In the genomic region with DNA sequence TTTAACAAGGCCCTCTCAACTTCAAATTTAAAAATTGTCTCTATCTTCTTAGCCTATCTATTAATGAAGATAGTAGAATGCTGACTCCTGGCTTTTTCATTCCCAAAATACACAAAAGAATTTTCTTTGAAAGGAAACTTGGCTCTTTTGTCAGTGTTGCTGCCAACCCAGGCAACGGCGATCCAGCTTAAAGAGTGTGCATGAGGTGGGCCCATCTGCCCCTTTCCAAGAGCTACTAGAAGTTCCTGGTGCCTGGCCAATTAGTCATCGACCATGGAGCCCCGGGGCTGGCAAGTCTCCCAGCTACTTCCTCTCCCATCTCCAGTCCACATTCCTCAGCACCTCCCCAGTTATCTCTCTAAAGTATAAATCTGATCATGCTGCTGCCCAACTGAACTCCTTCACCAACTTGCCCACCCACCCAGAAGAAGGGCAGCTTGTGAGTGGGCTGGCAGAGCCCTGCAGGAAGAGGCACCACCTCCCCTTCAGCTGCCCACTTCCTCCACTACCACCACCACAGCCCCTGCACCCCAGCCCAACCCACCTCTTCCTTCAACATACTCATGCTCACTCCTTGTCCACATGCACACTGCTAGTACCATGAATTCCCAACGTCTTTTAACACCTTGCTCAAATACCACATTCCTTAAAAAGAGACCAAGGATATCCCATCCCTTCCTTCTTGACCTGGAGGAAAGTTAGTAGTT, we compare ENCODE assay signal across 1 cellular context.
A peak's percentile ranks its signal among the peaks of the same experiment; 100 is the strongest.
TF ChIP-seq lines count a peak whose summit lies in the region.

No MANE protein-coding gene starts in this region.

TF ChIP-seq in SK-N-SH, 30 proteins besides CTCF, POLR2A, EP300 and RAD21 (continued from another document):
- TF ChIP-seq USF1 (IDR thresholded peaks at IDR 0.05; ENCODE audit: borderline replicate concordance, low read depth), result no peak; the same call in 1 of the 2 replicates
- TF ChIP-seq TEAD4 (IDR thresholded peaks at IDR 0.05; ENCODE audit: borderline replicate concordance, insufficient read depth), result peak; percentile 72; the same call in 1 of the 2 replicates
- TF ChIP-seq CHD2 (IDR thresholded peaks at IDR 0.05; ENCODE audit: low read length, partially characterized antibody), result no peak
- TF ChIP-seq GABPA (IDR thresholded peaks at IDR 0.05; ENCODE audit: low read depth), result no peak
- peak; percentile 48; the same call in 1 of the 2 replicates for TF ChIP-seq RXRA (IDR thresholded peaks at IDR 0.05; ENCODE audit: borderline replicate concordance, low read depth)
- peak; percentile 89 for TF ChIP-seq TCF12 (IDR thresholded peaks at IDR 0.05)
- TF ChIP-seq USF2 (IDR thresholded peaks at IDR 0.05; ENCODE audit: borderline replicate concordance, low read depth, low read length), result no peak
- no peak for TF ChIP-seq MXI1 (IDR thresholded peaks at IDR 0.05; ENCODE audit: low read depth, low read length)
- peak; percentile 77 for TF ChIP-seq ELF1 (IDR thresholded peaks at IDR 0.05)
- TF ChIP-seq YY1 (IDR thresholded peaks at IDR 0.05; ENCODE audit: low read depth), result 0 out of 2 replicates have a peak, but pooled peaks have one; percentile 41
- no peak for TF ChIP-seq IRF3 (IDR thresholded peaks at IDR 0.05; ENCODE audit: low read depth, low read length)
- TF ChIP-seq MAX (IDR thresholded peaks at IDR 0.05; ENCODE audit: low read depth), result peak; percentile 81
- TF ChIP-seq FOXJ3 (CRISPR knock-in tag; IDR thresholded peaks at IDR 0.05), result no peak
- peak; percentile 89 for TF ChIP-seq FOSL2 (IDR thresholded peaks at IDR 0.05; ENCODE audit: borderline replicate concordance, low read depth)
- peak; percentile 99 for TF ChIP-seq NFIC (IDR thresholded peaks at IDR 0.05; ENCODE audit: borderline replicate concordance)
